ENCODE assay signal across 1 cellular context in the genomic region with DNA sequence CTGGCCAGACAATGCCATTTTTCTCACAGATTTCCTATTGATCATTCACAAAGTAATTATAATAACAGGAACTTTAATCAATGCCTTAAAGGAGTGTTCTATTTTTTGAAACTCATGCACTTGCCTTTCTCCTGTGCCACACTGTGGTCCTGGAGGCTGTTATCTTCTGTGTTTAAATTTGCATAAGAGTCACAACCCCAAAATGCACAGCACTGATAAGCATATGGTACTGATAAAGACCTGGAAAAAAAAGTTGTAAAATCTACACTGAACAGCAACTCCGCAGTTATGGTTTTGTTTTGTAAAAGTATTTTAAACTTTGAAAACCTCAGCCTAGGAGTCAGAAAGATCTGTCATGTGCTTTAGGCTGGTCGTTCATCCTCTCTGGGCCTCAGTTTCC.
TF ChIP-seq lines count a peak whose summit lies in the region.

No MANE protein-coding gene starts in this region.

TF ChIP-seq in K562, 482 proteins besides CTCF, POLR2A, EP300 and RAD21 (continued from another document and continues in another):
- no peak for TF ChIP-seq ZNF280A (IDR thresholded peaks at IDR 0.05; ENCODE audit: low read depth, partially characterized antibody)
- no peak for TF ChIP-seq POLR2AphosphoS2 (IDR thresholded peaks at IDR 0.05; ENCODE audit: low read length)
- TF ChIP-seq, protein P1, sequence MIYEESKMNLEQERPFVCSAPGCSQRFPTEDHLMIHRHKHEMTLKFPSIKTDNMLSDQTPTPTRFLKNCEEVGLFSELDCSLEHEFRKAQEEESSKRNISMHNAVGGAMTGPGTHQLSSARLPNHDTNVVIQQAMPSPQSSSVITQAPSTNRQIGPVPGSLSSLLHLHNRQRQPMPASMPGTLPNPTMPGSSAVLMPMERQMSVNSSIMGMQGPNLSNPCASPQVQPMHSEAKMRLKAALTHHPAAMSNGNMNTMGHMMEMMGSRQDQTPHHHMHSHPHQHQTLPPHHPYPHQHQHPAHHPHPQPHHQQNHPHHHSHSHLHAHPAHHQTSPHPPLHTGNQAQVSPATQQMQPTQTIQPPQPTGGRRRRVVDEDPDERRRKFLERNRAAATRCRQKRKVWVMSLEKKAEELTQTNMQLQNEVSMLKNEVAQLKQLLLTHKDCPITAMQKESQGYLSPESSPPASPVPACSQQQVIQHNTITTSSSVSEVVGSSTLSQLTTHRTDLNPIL (CRISPR knock-in tag; IDR thresholded peaks at IDR 0.05), result no peak
- TF ChIP-seq RB1 (IDR thresholded peaks at IDR 0.05; ENCODE audit: low read depth), result no peak; the same call in 1 of the 2 replicates
- TF ChIP-seq POLR2AphosphoS5 (IDR thresholded peaks at IDR 0.05; ENCODE audit: control insufficient read depth, insufficient read depth, low read depth, low read length), result peak; percentile 50; the same call in 1 of the 2 replicates
- no peak for TF ChIP-seq SIN3B (IDR thresholded peaks at IDR 0.05; ENCODE audit: low read depth)
- no peak for TF ChIP-seq TAF15 (IDR thresholded peaks at IDR 0.05; ENCODE audit: low read depth, low read length)
- TF ChIP-seq ZNF212 (CRISPR knock-in tag; IDR thresholded peaks at IDR 0.05), result no peak
- TF ChIP-seq FUS (optimal IDR thresholded peaks at IDR 0.05; ENCODE audit: low read depth, low read length), result no peak
- TF ChIP-seq ZNF324 (CRISPR knock-in tag; IDR thresholded peaks at IDR 0.05), result no peak
- no peak for TF ChIP-seq MCM3 (IDR thresholded peaks at IDR 0.05)
- TF ChIP-seq ZNF780A (CRISPR knock-in tag; IDR thresholded peaks at IDR 0.05), result no peak
- TF ChIP-seq MITF (IDR thresholded peaks at IDR 0.05), result 0 out of 2 replicates have a peak, but pooled peaks have one; percentile 47
- no peak for TF ChIP-seq POLR2G (IDR thresholded peaks at IDR 0.05; ENCODE audit: low read depth, low read length)
- TF ChIP-seq EGR1 (conservative IDR thresholded peaks at IDR 0.05), result no peak
- TF ChIP-seq, protein P2, sequence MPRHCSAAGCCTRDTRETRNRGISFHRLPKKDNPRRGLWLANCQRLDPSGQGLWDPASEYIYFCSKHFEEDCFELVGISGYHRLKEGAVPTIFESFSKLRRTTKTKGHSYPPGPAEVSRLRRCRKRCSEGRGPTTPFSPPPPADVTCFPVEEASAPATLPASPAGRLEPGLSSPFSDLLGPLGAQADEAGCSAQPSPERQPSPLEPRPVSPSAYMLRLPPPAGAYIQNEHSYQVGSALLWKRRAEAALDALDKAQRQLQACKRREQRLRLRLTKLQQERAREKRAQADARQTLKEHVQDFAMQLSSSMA (CRISPR knock-in tag; IDR thresholded peaks at IDR 0.05), result no peak
- no peak for TF ChIP-seq SAFB (IDR thresholded peaks at IDR 0.05; ENCODE audit: borderline replicate concordance, low read depth, low read length)
- 0 out of 2 replicates have a peak, but pooled peaks have one; percentile 29 for TF ChIP-seq SMAD4 (CRISPR knock-in tag; conservative IDR thresholded peaks at IDR 0.05)
- TF ChIP-seq CC2D1A (IDR thresholded peaks at IDR 0.05), result peak; percentile 88
- no peak for TF ChIP-seq PTRF (tag; IDR thresholded peaks at IDR 0.05)
- TF ChIP-seq, protein P3, sequence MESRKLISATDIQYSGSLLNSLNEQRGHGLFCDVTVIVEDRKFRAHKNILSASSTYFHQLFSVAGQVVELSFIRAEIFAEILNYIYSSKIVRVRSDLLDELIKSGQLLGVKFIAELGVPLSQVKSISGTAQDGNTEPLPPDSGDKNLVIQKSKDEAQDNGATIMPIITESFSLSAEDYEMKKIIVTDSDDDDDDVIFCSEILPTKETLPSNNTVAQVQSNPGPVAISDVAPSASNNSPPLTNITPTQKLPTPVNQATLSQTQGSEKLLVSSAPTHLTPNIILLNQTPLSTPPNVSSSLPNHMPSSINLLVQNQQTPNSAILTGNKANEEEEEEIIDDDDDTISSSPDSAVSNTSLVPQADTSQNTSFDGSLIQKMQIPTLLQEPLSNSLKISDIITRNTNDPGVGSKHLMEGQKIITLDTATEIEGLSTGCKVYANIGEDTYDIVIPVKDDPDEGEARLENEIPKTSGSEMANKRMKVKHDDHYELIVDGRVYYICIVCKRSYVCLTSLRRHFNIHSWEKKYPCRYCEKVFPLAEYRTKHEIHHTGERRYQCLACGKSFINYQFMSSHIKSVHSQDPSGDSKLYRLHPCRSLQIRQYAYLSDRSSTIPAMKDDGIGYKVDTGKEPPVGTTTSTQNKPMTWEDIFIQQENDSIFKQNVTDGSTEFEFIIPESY (CRISPR knock-in tag; IDR thresholded peaks at IDR 0.05), result no peak
- TF ChIP-seq RREB1 (CRISPR knock-in tag; IDR thresholded peaks at IDR 0.05), result no peak
- no peak for TF ChIP-seq RUNX1 (IDR thresholded peaks at IDR 0.05; ENCODE audit: low read depth)
- TF ChIP-seq BRCA1 (IDR thresholded peaks at IDR 0.05), result no peak
- no peak for TF ChIP-seq BRCA1 (CRISPR knock-in tag; IDR thresholded peaks at IDR 0.05)
- peak; percentile 96 for TF ChIP-seq TCF3 (CRISPR knock-in tag; IDR thresholded peaks at IDR 0.05)
- no peak for TF ChIP-seq BMI1 (IDR thresholded peaks at IDR 0.05; ENCODE audit: low read length)
- TF ChIP-seq POLR2B (IDR thresholded peaks at IDR 0.05; ENCODE audit: low read depth, partially characterized antibody), result no peak
- TF ChIP-seq ZNF444 (CRISPR knock-in tag; IDR thresholded peaks at IDR 0.05), result no peak
- TF ChIP-seq ZFP30 (CRISPR knock-in tag; IDR thresholded peaks at IDR 0.05; ENCODE audit: borderline replicate concordance), result no peak
- no peak for TF ChIP-seq ZNF778 (CRISPR knock-in tag; IDR thresholded peaks at IDR 0.05)
- no peak for TF ChIP-seq SRSF3 (IDR thresholded peaks at IDR 0.05; ENCODE audit: insufficient read depth, low read length)
- TF ChIP-seq FOS (IDR thresholded peaks at IDR 0.05; ENCODE audit: extremely low read depth, insufficient read length), result no peak
- TF ChIP-seq HES1 (IDR thresholded peaks at IDR 0.05; ENCODE audit: low read depth), result 0 out of 2 replicates have a peak, but pooled peaks have one; percentile 29
- TF ChIP-seq HDGF (IDR thresholded peaks at IDR 0.05), result no peak
- TF ChIP-seq CHD1 (IDR thresholded peaks at IDR 0.05; ENCODE audit: low read length), result no peak
- TF ChIP-seq RBM15 (IDR thresholded peaks at IDR 0.05; ENCODE audit: insufficient read depth, low read length), result no peak
- no peak for TF ChIP-seq TOE1 (IDR thresholded peaks at IDR 0.05; ENCODE audit: borderline replicate concordance)
- TF ChIP-seq TOE1 (CRISPR knock-in tag; IDR thresholded peaks at IDR 0.05; ENCODE audit: borderline replicate concordance, low read depth), result no peak
- TF ChIP-seq MIER1 (IDR thresholded peaks at IDR 0.05; ENCODE audit: low read depth), result no peak
- 0 out of 4 replicates have a peak, but pooled peaks of 1 of the 2 experiments have one; percentile 55 for TF ChIP-seq ARNT (IDR thresholded peaks at IDR 0.05)
- TF ChIP-seq MEIS2 (IDR thresholded peaks at IDR 0.05; ENCODE audit: partially characterized antibody), result no peak
- no peak for TF ChIP-seq NFATC3 (IDR thresholded peaks at IDR 0.05)
- no peak for TF ChIP-seq ZNF609 (CRISPR knock-in tag; IDR thresholded peaks at IDR 0.05; ENCODE audit: borderline replicate concordance)
- TF ChIP-seq, protein P4, sequence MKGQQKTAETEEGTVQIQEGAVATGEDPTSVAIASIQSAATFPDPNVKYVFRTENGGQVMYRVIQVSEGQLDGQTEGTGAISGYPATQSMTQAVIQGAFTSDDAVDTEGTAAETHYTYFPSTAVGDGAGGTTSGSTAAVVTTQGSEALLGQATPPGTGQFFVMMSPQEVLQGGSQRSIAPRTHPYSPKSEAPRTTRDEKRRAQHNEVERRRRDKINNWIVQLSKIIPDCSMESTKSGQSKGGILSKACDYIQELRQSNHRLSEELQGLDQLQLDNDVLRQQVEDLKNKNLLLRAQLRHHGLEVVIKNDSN (CRISPR knock-in tag; IDR thresholded peaks at IDR 0.05), result no peak
- no peak; the same call in 1 of the 2 replicates for TF ChIP-seq RNF2 (IDR thresholded peaks at IDR 0.05)
- no peak for TF ChIP-seq ZKSCAN3 (CRISPR knock-in tag; IDR thresholded peaks at IDR 0.05)
